Comparison of ENCODE assay signal across 18 cellular contexts in genomic region chr11:101618691-101619090, GRCh38. TPM values are rescaled to one million over a fixed set of nuclear protein-coding genes. Genes with fewer than 3 reads are reported as not detected.
DNase-seq lines count a peak whose midpoint lies in the region; FAIRE-seq and TF ChIP-seq lines count a peak whose summit lies in the region.
"Had no signal": no experiment of that assay in that cellular context is flagged by ENCODE, and none has a peak within 500 bp of the region (broad histone marks: within the 10 kb centered on the region; RNA-seq: fewer than 3 reads in every experiment).

No MANE protein-coding gene starts in this region.

- no peaks in the 10 kb centered on the region for H3K36me3 ChIP-seq in mammary epithelial cell (ENCODE audit: insufficient read depth, low read length)
- H3K36me3 ChIP-seq: BE2C, Peyer's patch had no signal

- in situ Hi-C loops in mammary epithelial cell (cut with MboI; ENCODE audit: low sequenced_read_pairs in 2 of 2) (no loop called here), ACHN (cut with HindIII; ENCODE audit: low pct_ligation_motif_present, low pct_unique_long_range_greater_than_20kb, low sequenced_read_pairs) (no loop called here)

- H3K9ac ChIP-seq in mammary epithelial cell (ENCODE audit: insufficient read depth, low read length): peak overlapping the region; percentile 60
- H3K9ac ChIP-seq: parathyroid adenoma had no signal

- H3K4me2 ChIP-seq in mammary epithelial cell (ENCODE audit: insufficient read depth, low read depth, low read length): peak overlapping the region; percentile 44

- dilution Hi-C loops in mammary epithelial cell (cut with HindIII; ENCODE audit: low sequenced_read_pairs): no loop called here

- no peaks in the 10 kb centered on the region for H4K20me1 ChIP-seq in mammary epithelial cell (ENCODE audit: insufficient read depth, low read length)

- peaks cover 22% of the 10 kb centered on the region for H3K4me1 ChIP-seq in mammary epithelial cell (ENCODE audit: insufficient read depth, low read length)
- H3K4me1 ChIP-seq: BE2C, parathyroid adenoma, Peyer's patch had no signal

- BruUV-seq in mammary epithelial cell (replicated peaks; lab: Mats Ljungman, UMichigan): no TSS peak

- H3K4me3 ChIP-seq in mammary epithelial cell (replicated peaks in 1 of 3; ENCODE audit: insufficient read depth in 1 of 3, low read depth in 2 of 3, low read length in 3 of 3): no peak overlapping the region
- H3K4me3 ChIP-seq: coronary artery, Peyer's patch had no signal

- no peaks in the 10 kb centered on the region for H3K9me3 ChIP-seq in mammary epithelial cell (replicated peaks; ENCODE audit: insufficient read depth, low read length)
- H3K9me3 ChIP-seq: BE2C, Peyer's patch had no signal

- no peaks in the 10 kb centered on the region for H3K79me2 ChIP-seq in mammary epithelial cell (ENCODE audit: insufficient read depth, low read length)
- H3K79me2 ChIP-seq: parathyroid adenoma had no signal

- DNase-seq in AG09319 (ENCODE audit: extremely low read depth, low read depth): peak; percentile 2
- DNase-seq in HTR-8/SVneo (ENCODE audit: insufficient read length, low spot score): peak; percentile 8
- DNase-seq in mammary epithelial cell: peak; percentile 98
- peak; percentile 28 for DNase-seq in myocyte (ENCODE audit: low read depth)
- DNase-seq in cerebellar nuclear complex (lab: John Stamatoyannopoulos, UW): no peak
- DNase-seq in activated CD4-positive, alpha-beta T cell treated with anti-CD3 and anti-CD28 coated beads, Interleukin-2, amount 50 U/mL, for 4 hours: no peak
- DNase-seq in ACHN: no peak
- no peak for DNase-seq in COLO829 (ENCODE audit: low spot score)
- DNase-seq: activated CD8-positive, alpha-beta memory T cell treated with anti-CD3 and anti-CD28 coated beads for 24 hours; BE2C; hippocampal formation; NCI-H2081 treated with DMSO at 0.1 percent for 48 hours; Peyer's patch; stimulated activated naive CD8-positive, alpha-beta T cell treated with anti-CD3 and anti-CD28 coated beads, Interleukin-15, amount 100 ng/mL, for 72 hours had no signal

- intact Hi-C loops in mammary epithelial cell (cut with micrococcal nuclease): loop anchor here (5.0 to 10.0 kb wide), 3 partner anchors 89 to 396 kb away; no protein-coding TSS in a partner anchor

- 5% methylated on average over 2 of the region's 2 CpGs for WGBS in mammary epithelial cell (ENCODE audit: low coverage, missing lambda C conversion rate)

- no peaks in the 10 kb centered on the region for H3K27me3 ChIP-seq in mammary epithelial cell (ENCODE audit: insufficient read depth, low read length)
- H3K27me3 ChIP-seq: BE2C, Peyer's patch had no signal

- H2AFZ ChIP-seq in mammary epithelial cell (ENCODE audit: low read depth, low read length): no peak overlapping the region
- H2AFZ ChIP-seq: parathyroid adenoma had no signal

- CTCF ChIA-PET in mammary epithelial cell (lab: Charles Lee; ENCODE audit: low non-redundant PET): interaction anchor here (0.5 kb wide), 1 partner anchor 242 kb away, joined by 27 read pairs; no protein-coding TSS in a partner anchor

- FAIRE-seq in HTR-8/SVneo (lab: Jason Lieb, UNC): peak; percentile 63
- FAIRE-seq: endothelial cell of umbilical vein had no signal

- TF ChIP-seq CTCF in AG09319 (IDR thresholded peaks at IDR 0.05; ENCODE audit: low read depth, low read length) (no peak), mammary epithelial cell (conservative IDR thresholded peaks at IDR 0.05 in 1 of 2, IDR thresholded peaks at IDR 0.05 in 1 of 2; ENCODE audit: extremely low read depth in 1 of 2, insufficient read depth in 1 of 2, low read depth in 1 of 2, low read length in 2 of 2) (no peak)

- H3K27ac ChIP-seq in mammary epithelial cell (ENCODE audit: insufficient read depth, low read depth, low read length): peak overlapping the region; percentile 92
- H3K27ac ChIP-seq: coronary artery, parathyroid adenoma, Peyer's patch had no signal

RNA-seq across cellular contexts. Expression of gene TRPC6, which starts 34.9 kb away (rescaled TPM):
- total RNA-seq in mammary epithelial cell (1 to 10 TPM in 1 of 2 donors, under 1 TPM in 1; 0.16 to 1.5 TPM), myocyte (not detected in 2 replicates)
- not detected for polyA plus RNA-seq in mammary epithelial cell
- polyA minus RNA-seq in mammary epithelial cell: not detected
- polyA plus RNA-seq in myocyte (2012): not detected
- total RNA-seq: endothelial cell of umbilical vein, left lobe of liver had no signal
- polyA plus RNA-seq: endothelial cell of umbilical vein had no signal

Comparison
In these comparisons a context has a peak if more than half of its experiments do, and no peak if none do; other contexts are left out.
1. DNase-seq: peak in AG09319 (single experiment), HTR-8/SVneo (single experiment), mammary epithelial cell (single experiment) and myocyte (single experiment); none in cerebellar nuclear complex (0 of 2), activated CD4-positive, alpha-beta T cell treated with anti-CD3 and anti-CD28 coated beads, Interleukin-2, amount 50 U/mL, for 4 hours (0 of 2), ACHN (single experiment) and COLO829 (single experiment).